ENCODE assay signal across 23 cellular contexts in the genomic region with DNA sequence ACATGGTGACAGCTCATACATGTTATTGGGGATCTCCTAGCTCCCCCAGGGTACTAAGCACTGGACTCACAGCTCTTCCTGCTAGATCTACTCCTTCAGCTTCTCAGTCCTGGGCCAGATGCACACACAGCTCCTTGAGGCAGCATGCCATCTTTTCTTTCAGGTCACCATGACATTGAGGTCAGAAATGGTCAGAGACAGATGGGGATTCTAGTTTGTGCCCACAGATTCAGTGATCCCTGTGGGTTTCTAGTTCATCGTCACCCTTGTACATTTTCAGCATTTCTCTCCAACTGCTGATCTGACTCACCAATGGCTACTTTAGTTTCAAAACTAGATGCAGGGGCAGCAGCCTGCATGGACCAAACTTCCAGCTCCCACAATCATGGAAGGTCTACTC.
"Had no signal": no experiment of that assay in that cellular context is flagged by ENCODE, and none has a peak within 500 bp of the region (broad histone marks: within the 10 kb centered on the region; RNA-seq: fewer than 3 reads in every experiment).

No MANE protein-coding gene starts in this region.

- ATAC-seq: heart left ventricle, left lung, lower lobe of right lung, natural killer cell, right cardiac atrium had no signal

- H3K9me3 Mint-ChIP-seq: natural killer cell had no signal

- H3K27ac Mint-ChIP-seq: activated CD4-positive, alpha-beta T cell treated with anti-CD3 and anti-CD28 coated beads for 36 hours; activated naive CD4-positive, alpha-beta T cell treated with anti-CD3 and anti-CD28 coated beads, Interleukin-2, amount 50 U/mL, for 72 hours; activated T-cell treated with anti-CD3 and anti-CD28 coated beads, Interleukin-2, amount 50 U/mL, for 72 hours; natural killer cell; neural progenitor cell had no signal

- H3K36me3 ChIP-seq: cardiac muscle cell, colonic mucosa, heart left ventricle, left lung, lower lobe of right lung, spleen, tibial nerve had no signal

- H3K27ac ChIP-seq: cardiac muscle cell, colonic mucosa, heart left ventricle, left lung, lower lobe of right lung, neural progenitor cell, spleen, tibial nerve had no signal

- H2AFZ ChIP-seq: neural progenitor cell had no signal

- H3K4me1 ChIP-seq: colonic mucosa, heart left ventricle, left lung, lower lobe of right lung, neural progenitor cell, spleen, tibial nerve had no signal

- H3K4me2 ChIP-seq: neural progenitor cell had no signal

- H3K27me3 ChIP-seq: cardiac muscle cell, colonic mucosa, heart left ventricle, left lung, neural progenitor cell, tibial nerve had no signal

- DNase-seq: activated CD4-positive, alpha-beta T cell treated with anti-CD3 and anti-CD28 coated beads for 36 hours; activated CD4-positive, CD25-positive, alpha-beta regulatory T cell; activated naive CD4-positive, alpha-beta T cell; activated T-cell treated with anti-CD3 and anti-CD28 coated beads for 4 hours; activated T-cell treated with anti-CD3 and anti-CD28 coated beads, Interleukin-2, amount 50 U/mL, for 72 hours; cerebellar nuclear complex; colonic mucosa; effector CD8-positive, alpha-beta T cell; erythroblast; heart left ventricle; kidney glomerular epithelial cell; left lung; lower lobe of right lung; mesendoderm; natural killer cell; occipital lobe; right cardiac atrium; spleen; stimulated activated naive CD4-positive, alpha-beta T cell had no signal

- H3K9me3 ChIP-seq: colonic mucosa, left lung, lower lobe of right lung had no signal

- H3K36me3 Mint-ChIP-seq: activated naive CD4-positive, alpha-beta T cell treated with anti-CD3 and anti-CD28 coated beads, Interleukin-2, amount 50 U/mL, for 72 hours; natural killer cell; neural progenitor cell had no signal

- H3K4me3 Mint-ChIP-seq: activated CD4-positive, alpha-beta T cell treated with anti-CD3 and anti-CD28 coated beads for 36 hours; activated T-cell treated with anti-CD3 and anti-CD28 coated beads, Interleukin-2, amount 50 U/mL, for 72 hours; natural killer cell; neural progenitor cell had no signal

- H3K4me1 Mint-ChIP-seq: natural killer cell had no signal

- H3K9ac ChIP-seq: neural progenitor cell had no signal

- H3K4me3 ChIP-seq: cardiac muscle cell, colonic mucosa, heart left ventricle, left lung, lower lobe of right lung, neural progenitor cell, spleen, tibial nerve had no signal
